ENCODE assay signal across 8 cellular contexts in genomic region chr11:64271339-64272132, GRCh38. TPM values are rescaled to one million over a fixed set of nuclear protein-coding genes. Genes with fewer than 3 reads are reported as not detected.
DNase-seq lines count a peak whose midpoint lies in the region; ATAC-seq and TF ChIP-seq lines count a peak whose summit lies in the region.

No MANE protein-coding gene starts in this region.

- H3K4me2 ChIP-seq in H9 (ENCODE audit: insufficient read depth, insufficient read length, low read length): peak overlapping the region; percentile 13

- TF ChIP-seq CTCF in H9 (conservative IDR thresholded peaks at IDR 0.05) (peak; percentile 28; the same call in 2 of the 3 replicates), kidney epithelial cell (IDR thresholded peaks at IDR 0.05; ENCODE audit: insufficient read depth, low read length, poor library complexity, severe bottlenecking) (peak; percentile 15)

- H3K36me3 ChIP-seq in kidney epithelial cell (ENCODE audit: control insufficient read depth, insufficient read depth, low read length): peaks cover under 1% of the 10 kb centered on the region

- no peak overlapping the region for H4K5ac ChIP-seq in H9 (ENCODE audit: insufficient read length, low read depth, low read length)

- peak overlapping the region; percentile 50 for H3K9ac ChIP-seq in H9 (ENCODE audit: extremely low read depth, insufficient read length, low read length)

- no peak overlapping the region for H2BK12ac ChIP-seq in H9 (ENCODE audit: insufficient read length, low read depth, low read length)

- no CpG with 5 or more reads among the region's 38 CpGs for WGBS in H9 (ENCODE audit: extremely low coverage, insufficient read length, low lambda C conversion rate)

- no peak overlapping the region for H4K8ac ChIP-seq in H9 (replicated peaks; ENCODE audit: insufficient read length, low read depth, low read length)

- no peak overlapping the region for H3K56ac ChIP-seq in H9 (ENCODE audit: insufficient read length, low read depth, low read length)

- H3K79me2 ChIP-seq in H9 (ENCODE audit: insufficient read depth, low read length): no peaks in the 10 kb centered on the region

- no peaks in the 10 kb centered on the region for H3K9me3 ChIP-seq in H9 (ENCODE audit: control insufficient read depth, low read depth, low read length)

- H3K27ac Mint-ChIP-seq in H9: peak overlapping the region; percentile 81 to 93 (median 85); a peak in 6 of 7 replicates

- H3K4me1 ChIP-seq in H9 (ENCODE audit: insufficient read depth, low read length): no peaks in the 10 kb centered on the region

- H3T11ph ChIP-seq in H9 (ENCODE audit: low read length): no peak overlapping the region

- H3K4me3 Mint-ChIP-seq in H9: peak overlapping the region; percentile 78 to 89

- H3K9me3 Mint-ChIP-seq in H9: no peaks in the 10 kb centered on the region

- no peak overlapping the region for H2BK120ac ChIP-seq in H9 (ENCODE audit: low read depth, low read length, poor library complexity, severe bottlenecking)

- H4K91ac ChIP-seq in H9 (ENCODE audit: insufficient read length, low read depth, low read length): no peak overlapping the region

- no peak for ATAC-seq in HG03025 (IDR thresholded peaks at IDR 0.05; ENCODE audit: low FRiP score, unreplicated experiment)

- H3K4ac ChIP-seq in H9 (ENCODE audit: low read depth, low read length): no peak overlapping the region

- H2BK15ac ChIP-seq in H9 (ENCODE audit: low read depth, low read length): no peak overlapping the region

- peaks cover 4 to 19% (median 10%) of the 10 kb centered on the region in 3 experiments; a peak in 6 of 7 replicates for H3K36me3 Mint-ChIP-seq in H9 (ENCODE audit: insufficient read depth in 1 of 3, low read depth in 3 of 3)

- H4K20me1 ChIP-seq in H9 (ENCODE audit: control insufficient read depth, insufficient read depth, insufficient read length): peaks cover 2% of the 10 kb centered on the region

- no peak overlapping the region for H2AK5ac ChIP-seq in H9 (ENCODE audit: insufficient read length, low read length)

- no peak overlapping the region for H3K23ac ChIP-seq in H9 (ENCODE audit: insufficient read length, low read depth, low read length)

- peaks cover 26 to 27% of the 10 kb centered on the region in 2 experiments for H3K4me1 Mint-ChIP-seq in H9

- H3K27me3 ChIP-seq in H9 (ENCODE audit: insufficient read depth, low read length) (no peaks in the 10 kb centered on the region), kidney epithelial cell (ENCODE audit: control insufficient read depth, insufficient read depth, low read length) (no peaks in the 10 kb centered on the region)

- peak overlapping the region; percentile 64 for H3K4me3 ChIP-seq in kidney epithelial cell (ENCODE audit: low read depth, low read length)

- H3K27me3 Mint-ChIP-seq in H9 (ENCODE audit: low read depth): no peaks in the 10 kb centered on the region; the same call in none of the 2 replicates

- peak overlapping the region; percentile 6; the same call in 1 of the 2 replicates for H3K14ac ChIP-seq in H9 (ENCODE audit: insufficient read depth, low read length)

- peaks cover 15% of the 10 kb centered on the region for H3K23me2 ChIP-seq in H9 (ENCODE audit: insufficient read length, low read depth, low read length, poor library complexity, severe bottlenecking)

- no peaks in the 10 kb centered on the region for H3K79me1 ChIP-seq in H9 (ENCODE audit: insufficient read depth, low read depth, low read length, poor library complexity, severe bottlenecking)

- H3K18ac ChIP-seq in H9 (ENCODE audit: insufficient read length, low read depth, low read length): peak overlapping the region; percentile 28

- no peak overlapping the region for H2BK20ac ChIP-seq in H9 (ENCODE audit: low read depth, low read length, poor library complexity, severe bottlenecking)

- H2BK5ac ChIP-seq in H9 (ENCODE audit: insufficient read length, low read length): no peak overlapping the region

- H3K27ac ChIP-seq in H9 (ENCODE audit: insufficient read length, low read depth, low read length): no peak overlapping the region

- DNase-seq in AG20443 (ENCODE audit: low spot score) (peak; percentile 65), H9 (peak; percentile 97), NCI-H510A (lab: John Stamatoyannopoulos, UW) (peak; percentile 66), cerebellum (ENCODE audit: low spot score) (peak; percentile 84), kidney epithelial cell (ENCODE audit: low read depth) (peak; percentile 63)
- DNase-seq in activated CD4-positive, alpha-beta T cell treated with anti-CD3 and anti-CD28 coated beads for 24 hours (ENCODE audit: low read depth in 2 of 2): peak; percentile 66 to 72
- peak; percentile 66 to 76 (median 72) for DNase-seq in stimulated activated CD4-positive, alpha-beta T cell treated with anti-CD3 and anti-CD28 coated beads, Interleukin-12 subunit alpha, Interleukin-12 subunit beta, amount 100 ng/mL, for 48 hours (ENCODE audit: low read depth in 2 of 3, low spot score in 1 of 3)

- H2AFZ ChIP-seq in H9 (ENCODE audit: low read length): no peak overlapping the region

RNA-seq across cellular contexts. Expression of gene BAD, which starts 12.9 kb away (rescaled TPM):
- total RNA-seq in H9 (2021) (23.3 and 25.0 TPM in 2 replicates), cerebellum (34.4 TPM), kidney epithelial cell (118 and 153 TPM in 2 replicates)

RNA-seq across cellular contexts. Expression of gene GPR137, which starts 14.1 kb away (rescaled TPM):
- 39.6 and 49.7 TPM in 2 replicates for total RNA-seq in H9 (2021)
- 13.2 TPM for total RNA-seq in cerebellum
- total RNA-seq in kidney epithelial cell: 21.9 and 44.3 TPM in 2 replicates

RNA-seq across cellular contexts. Expression of gene KCNK4, which starts 19.6 kb away (rescaled TPM):
- total RNA-seq in H9 (2021): 0.28 and 0.31 TPM in 2 replicates
- total RNA-seq in cerebellum: 2.0 TPM
- not detected in 2 replicates for total RNA-seq in kidney epithelial cell

RNA-seq across cellular contexts. Expression of gene PLCB3, which starts 20.2 kb away (rescaled TPM):
- total RNA-seq in H9 (2021) (79.3 and 80.2 TPM in 2 replicates), cerebellum (9.2 TPM), kidney epithelial cell (25.4 and 32.5 TPM in 2 replicates)

RNA-seq across cellular contexts. Expression of gene PPP1R14B, which starts 24.8 kb away (rescaled TPM):
- total RNA-seq in H9 (2021) (358 and 363 TPM in 2 replicates), cerebellum (48.4 TPM), kidney epithelial cell (599 and 634 TPM in 2 replicates)
